Comparison of ENCODE assay signal across 25 cellular contexts in the genomic region with DNA sequence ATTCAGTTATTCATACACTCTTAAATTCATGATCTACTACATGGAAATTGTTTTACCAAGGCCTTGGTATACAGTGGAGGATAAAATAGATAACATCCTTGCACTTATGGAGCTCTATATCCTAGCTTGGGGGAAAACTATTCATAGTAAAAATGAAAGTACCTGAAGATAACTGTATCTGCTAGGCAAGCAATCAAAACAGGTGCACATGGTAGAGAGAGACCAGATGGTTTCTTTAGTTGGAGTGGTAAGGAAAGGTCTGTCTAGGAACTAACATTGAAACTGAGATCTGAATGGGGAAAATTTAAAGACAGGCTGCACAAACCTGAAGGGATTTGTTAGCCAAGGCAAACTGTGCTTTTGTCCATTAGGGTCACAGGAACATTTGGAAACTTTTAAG. TPM values are rescaled to one million over a fixed set of nuclear protein-coding genes. Genes with fewer than 3 reads are reported as not detected.
DNase-seq lines count a peak whose midpoint lies in the region; ATAC-seq and TF ChIP-seq lines count a peak whose summit lies in the region.
"Had no signal": no experiment of that assay in that cellular context is flagged by ENCODE, and none has a peak within 500 bp of the region (broad histone marks: within the 10 kb centered on the region; RNA-seq: fewer than 3 reads in every experiment).

No MANE protein-coding gene starts in this region.

- no peaks in the 10 kb centered on the region for H3K27me3 ChIP-seq in stomach
- H3K27me3 ChIP-seq: BLaER1, breast epithelium, left lung, SJCRH30, tibial nerve had no signal

- DNase-seq in RPMI8226 (peak; percentile 14), kidney glomerular epithelial cell (lab: John Stamatoyannopoulos, UW) (no peak), stomach (no peak)
- DNase-seq: activated CD4-positive, alpha-beta T cell treated with anti-CD3 and anti-CD28 coated beads, Interleukin-2, amount 50 U/mL, for 1 hour; activated naive CD4-positive, alpha-beta T cell treated with anti-CD3 and anti-CD28 coated beads, Interleukin-2, amount 50 U/mL, for 16 hours; amniotic stem cell; DMS79; effector CD4-positive, alpha-beta T cell; GDM1; left lung; mesenchymal stem cell; NCI-H1105 treated with DMSO at 0.1 percent for 48 hours; SJCRH30; small intestine; stimulated activated CD4-positive, alpha-beta T cell treated with anti-CD3 and anti-CD28 coated beads, Interleukin-1b, Interleukin-23, amount 100 ng/mL, for 48 hours had no signal

- H3K4me3 ChIP-seq in stomach = no peak overlapping the region
- H3K4me3 ChIP-seq: BLaER1, breast epithelium, left lung, SJCRH30, tibial nerve had no signal

- no peak overlapping the region for H3K27ac ChIP-seq in stomach
- H3K27ac ChIP-seq: BLaER1, breast epithelium, left lung, parathyroid adenoma, SJCRH30, tibial nerve had no signal

- no peaks in the 10 kb centered on the region for H3K4me1 ChIP-seq in stomach
- H3K4me1 ChIP-seq: BLaER1, breast epithelium, left lung, parathyroid adenoma, SJCRH30, tibial nerve had no signal

- no peaks in the 10 kb centered on the region for H3K9me3 ChIP-seq in stomach
- H3K9me3 ChIP-seq: BLaER1, breast epithelium, left lung, SJCRH30, tibial nerve had no signal

- no peak for TF ChIP-seq EP300 in stomach (IDR thresholded peaks at IDR 0.05)

- TF ChIP-seq CTCF in stomach (IDR thresholded peaks at IDR 0.05) = no peak

- ATAC-seq in GM18868 (IDR thresholded peaks at IDR 0.05; ENCODE audit: unreplicated experiment) (peak; percentile 61), GM19463 (IDR thresholded peaks at IDR 0.05; ENCODE audit: unreplicated experiment) (peak; percentile 59), HG03025 (IDR thresholded peaks at IDR 0.05; ENCODE audit: low FRiP score, unreplicated experiment) (peak; percentile 59), HG03108 (IDR thresholded peaks at IDR 0.05; ENCODE audit: unreplicated experiment) (no peak)
- ATAC-seq: left lung, Panc1 had no signal

- no peak for TF ChIP-seq POLR2A in stomach (IDR thresholded peaks at IDR 0.05)

- intact Hi-C loops in stomach (cut with DNase I; ENCODE audit: low total_unique reads) = no loop called here

- H3K36me3 ChIP-seq in stomach = no peaks in the 10 kb centered on the region
- H3K36me3 ChIP-seq: BLaER1, breast epithelium, left lung, SJCRH30, tibial nerve had no signal

RNA-seq across cellular contexts. Expression of a gene that starts 11.1 kb away (rescaled TPM):
- under 1 TPM in 2 of 5 donors, not detected in 3; under 0.01 to 0.73 TPM for total RNA-seq in stomach
- not detected for polyA plus RNA-seq in stomach
- total RNA-seq: HT-29, SJCRH30, tibial nerve had no signal
